ENCODE assay signal across 21 cellular contexts in genomic region chrX:107861056-107861455, GRCh38. TPM values are rescaled to one million over a fixed set of nuclear protein-coding genes. Genes with fewer than 3 reads are reported as not detected.
A peak's percentile ranks its signal among the peaks of the same experiment; 100 is the strongest.
DNase-seq lines count a peak whose midpoint lies in the region; ATAC-seq, FAIRE-seq and TF ChIP-seq lines count a peak whose summit lies in the region.
"Had no signal": no experiment of that assay in that cellular context is flagged by ENCODE, and none has a peak within 500 bp of the region (broad histone marks: within the 10 kb centered on the region; RNA-seq: fewer than 3 reads in every experiment).

No MANE protein-coding gene starts in this region.

- H3K4me1 ChIP-seq in foreskin keratinocyte (no peaks in the 10 kb centered on the region), hepatocyte (ENCODE audit: insufficient read depth) (no peaks in the 10 kb centered on the region), Peyer's patch (no peaks in the 10 kb centered on the region), body of pancreas (no peaks in the 10 kb centered on the region)

- H4K20me1 ChIP-seq in hepatocyte (ENCODE audit: insufficient read depth, poor library complexity, severe bottlenecking): no peaks in the 10 kb centered on the region

- no peak overlapping the region for H3K4me2 ChIP-seq in hepatocyte

- peak; percentile 8 for DNase-seq in HCEC 1CT
- peak; percentile 47 for DNase-seq in HT1080 (ENCODE audit: low read depth)
- peak; percentile 37 for DNase-seq in bronchial epithelial cell (ENCODE audit: low read depth)
- peak in 1 of 2 donors; percentile 44 for DNase-seq in foreskin keratinocyte
- DNase-seq in hepatocyte (ENCODE audit: low spot score): no peak
- DNase-seq in Peyer's patch: no peak
- no peak for DNase-seq in body of pancreas
- DNase-seq: CD8-positive, alpha-beta T cell; COR-L47; DMS153; DMS79 treated with DMSO at 0.1 percent for 48 hours; EL; GDM1 had no signal

- H3K36me3 ChIP-seq in bronchial epithelial cell (ENCODE audit: control insufficient read depth, insufficient read depth, low read length) (no peaks in the 10 kb centered on the region), hepatocyte (replicated peaks; ENCODE audit: insufficient read depth, low read depth) (no peaks in the 10 kb centered on the region), Peyer's patch (no peaks in the 10 kb centered on the region), body of pancreas (replicated peaks in 1 of 2; ENCODE audit: insufficient read depth in 1 of 2, low read depth in 2 of 2) (no peaks in the 10 kb centered on the region)
- H3K36me3 ChIP-seq: HAP-1 had no signal

- no peak for TF ChIP-seq CTCF in bronchial epithelial cell (IDR thresholded peaks at IDR 0.05; ENCODE audit: insufficient read depth, low read length, severe bottlenecking)
- TF ChIP-seq CTCF in foreskin keratinocyte (conservative IDR thresholded peaks at IDR 0.05): no peak
- TF ChIP-seq CTCF in hepatocyte (IDR thresholded peaks at IDR 0.05; ENCODE audit: poor library complexity): no peak
- no peak for TF ChIP-seq CTCF in Peyer's patch (IDR thresholded peaks at IDR 0.05)
- no peak for TF ChIP-seq CTCF in body of pancreas (IDR thresholded peaks at IDR 0.05)

- H3K4me3 ChIP-seq in bronchial epithelial cell (ENCODE audit: low read depth, low read length) (no peak overlapping the region), hepatocyte (no peak overlapping the region), Peyer's patch (no peak overlapping the region), body of pancreas (no peak overlapping the region)
- H3K4me3 ChIP-seq: HAP-1 had no signal

- no peaks in the 10 kb centered on the region for H3K9me3 ChIP-seq in hepatocyte (ENCODE audit: low read depth)
- no peaks in the 10 kb centered on the region for H3K9me3 ChIP-seq in Peyer's patch
- no peaks in the 10 kb centered on the region for H3K9me3 ChIP-seq in body of pancreas
- H3K9me3 ChIP-seq: HAP-1 had no signal

- no peaks in the 10 kb centered on the region for H3K9me2 ChIP-seq in hepatocyte (replicated peaks; ENCODE audit: insufficient read depth)

- peak; percentile 28 for ATAC-seq in foreskin keratinocyte
- ATAC-seq in body of pancreas: no peak
- ATAC-seq: CD8-positive, alpha-beta T cell; HepG2 had no signal

- intact Hi-C loops in body of pancreas (cut with DNase I): no loop called here

- no peak overlapping the region for H2AFZ ChIP-seq in hepatocyte

- no peaks in the 10 kb centered on the region for H3K27me3 ChIP-seq in bronchial epithelial cell (ENCODE audit: control insufficient read depth, insufficient read depth, low read length)
- H3K27me3 ChIP-seq in foreskin keratinocyte: no peaks in the 10 kb centered on the region
- no peaks in the 10 kb centered on the region for H3K27me3 ChIP-seq in hepatocyte
- H3K27me3 ChIP-seq in Peyer's patch: no peaks in the 10 kb centered on the region
- no peaks in the 10 kb centered on the region for H3K27me3 ChIP-seq in body of pancreas

- H3K27ac ChIP-seq in foreskin keratinocyte (no peak overlapping the region), hepatocyte (no peak overlapping the region), Peyer's patch (no peak overlapping the region), body of pancreas (no peak overlapping the region)

- H3K79me2 ChIP-seq in hepatocyte: no peaks in the 10 kb centered on the region

- no peak for FAIRE-seq in bronchial epithelial cell (lab: Jason Lieb, UNC)
- FAIRE-seq: A204.1, D721Med, GM12892, GM19239, H1, HepG2, HTR-8/SVneo had no signal

- 93% methylated on average over 4 of the region's 4 CpGs for WGBS in hepatocyte (ENCODE audit: low lambda C conversion rate, missing lambda C conversion rate)
- WGBS in body of pancreas, 2 donors: 92 to 95% methylated on average over 4 of the region's 4 CpGs

- TF ChIP-seq POLR2A in Peyer's patch (IDR thresholded peaks at IDR 0.05) (no peak), body of pancreas (IDR thresholded peaks at IDR 0.05) (no peak)

RNA-seq across cellular contexts. Expression of gene MID2, which starts 35.4 kb away (rescaled TPM):
- 5.9 and 9.1 TPM in 2 replicates for total RNA-seq in HT1080 (2014; rRNA removed; shearing (Covaris generic))
- 3.0 and 4.7 TPM in 2 replicates for polyA plus RNA-seq in HT1080 (2015; cell fraction: cytosol; rRNA removed)
- polyA plus RNA-seq in HT1080 (2015; cell fraction: nucleus; rRNA removed): 6.3 and 8.2 TPM in 2 replicates
- total RNA-seq in bronchial epithelial cell (21.9 and 28.8 TPM in 2 replicates), foreskin keratinocyte (15.1 and 15.6 TPM in 2 replicates), hepatocyte (17.0 and 17.6 TPM in 2 replicates), Peyer's patch (10 to 100 TPM in 1 of 4 donors, 1 to 10 TPM in 3; 4.9 to 10.2 (median 8.1) TPM), body of pancreas (1 to 10 TPM; 5.6 to 8.8 TPM)
- polyA plus RNA-seq in foreskin keratinocyte (3.3 and 3.8 TPM in 2 replicates), hepatocyte (4.1 and 4.4 TPM in 2 replicates)

Comparison
In these comparisons a context has a peak if more than half of its experiments do, and no peak if none do; other contexts are left out.
1. DNase-seq: peak in HCEC 1CT (single experiment), HT1080 (single experiment) and bronchial epithelial cell (single experiment); none in hepatocyte (single experiment), Peyer's patch (0 of 3) and body of pancreas (0 of 4).